Comparison of ENCODE assay signal across 13 cellular contexts in genomic region chr2:26850002-26850431, GRCh38. TPM values are rescaled to one million over a fixed set of nuclear protein-coding genes. Genes with fewer than 3 reads are reported as not detected.
A peak's percentile ranks its signal among the peaks of the same experiment; 100 is the strongest.
DNase-seq lines count a peak whose midpoint lies in the region; ATAC-seq lines count a peak whose summit lies in the region.
"Had no signal": no experiment of that assay in that cellular context is flagged by ENCODE, and none has a peak within 500 bp of the region (broad histone marks: within the 10 kb centered on the region; RNA-seq: fewer than 3 reads in every experiment).

No MANE protein-coding gene starts in this region.

- POLR2A ChIA-PET in activated CD4-positive, alpha-beta T cell treated with anti-CD3 and anti-CD28 coated beads, Interleukin-2, amount 10 ng/mL, durations not matched to agents 7 days and 5 days (lab: Charles Lee), result no interaction called here
- POLR2A ChIA-PET in activated CD4-positive, alpha-beta T cell treated with anti-CD3 and anti-CD28 coated beads for 36 hours (lab: Charles Lee), result interaction anchor here (0.6 kb wide), 2 partner anchors 83 to 441 kb away, joined by 3 to 5 read pairs; no protein-coding TSS in a partner anchor

- H3K27me3 Mint-ChIP-seq in activated CD4-positive, alpha-beta T cell treated with anti-CD3 and anti-CD28 coated beads, Interleukin-2, amount 10 ng/mL, durations not matched to agents 7 days and 5 days, result peaks cover 61% of the 10 kb centered on the region
- H3K27me3 Mint-ChIP-seq in activated CD4-positive, alpha-beta T cell treated with anti-CD3 and anti-CD28 coated beads for 36 hours, result peaks cover 49% of the 10 kb centered on the region

- no peaks in the 10 kb centered on the region for H3K36me3 ChIP-seq in iPS DF 6.9 (ENCODE audit: control insufficient read depth, insufficient read depth, low read length)
- H3K36me3 ChIP-seq: SJCRH30 had no signal

- H3K9me3 Mint-ChIP-seq in activated CD4-positive, alpha-beta T cell treated with anti-CD3 and anti-CD28 coated beads, Interleukin-2, amount 10 ng/mL, durations not matched to agents 7 days and 5 days, result no peaks in the 10 kb centered on the region
- no peaks in the 10 kb centered on the region for H3K9me3 Mint-ChIP-seq in activated CD4-positive, alpha-beta T cell treated with anti-CD3 and anti-CD28 coated beads for 36 hours (ENCODE audit: low read depth)
- H3K9me3 Mint-ChIP-seq: activated T-helper 2 cell treated with anti-CD3 and anti-CD28 coated beads, Interferon-gamma antibody, Interleukin-2, Interleukin-4, amounts not matched to agents 10 μg/mL and 5 μg/mL and 100 μg/mL, durations not matched to agents 14 hours and 24 hours and 36 hours had no signal

- peak overlapping the region; percentile 16; the same call in 1 of the 2 replicates for H3K4me3 ChIP-seq in iPS DF 6.9 (ENCODE audit: low read length)
- H3K4me3 ChIP-seq: SJCRH30 had no signal

- no peak for ATAC-seq in activated CD4-positive, alpha-beta T cell treated with anti-CD3 and anti-CD28 coated beads for 36 hours
- no peak for ATAC-seq in HG03039 (IDR thresholded peaks at IDR 0.05; ENCODE audit: unreplicated experiment)
- ATAC-seq: activated CD4-positive, CD25-positive, alpha-beta regulatory T cell treated with anti-CD3 and anti-CD28 coated beads, Interleukin-2, amount 50 U/mL, for 24 hours had no signal

- no CpG with 5 or more reads among the region's 25 CpGs for WGBS in iPS DF 6.9 (ENCODE audit: insufficient coverage, insufficient read length)

- intact Hi-C loops in activated CD4-positive, alpha-beta T cell treated with anti-CD3 and anti-CD28 coated beads for 36 hours (cut with DNase I, micrococcal nuclease), result no loop called here

- H3K27me3 ChIP-seq in iPS DF 6.9 (ENCODE audit: control insufficient read depth, insufficient read depth, low read length), result peaks cover 41% of the 10 kb centered on the region

- no peak overlapping the region for H3K27ac Mint-ChIP-seq in activated CD4-positive, alpha-beta T cell treated with anti-CD3 and anti-CD28 coated beads, Interleukin-2, amount 10 ng/mL, durations not matched to agents 7 days and 5 days
- no peak overlapping the region for H3K27ac Mint-ChIP-seq in activated CD4-positive, alpha-beta T cell treated with anti-CD3 and anti-CD28 coated beads for 36 hours
- H3K27ac Mint-ChIP-seq: activated T-helper 2 cell treated with anti-CD3 and anti-CD28 coated beads, Interferon-gamma antibody, Interleukin-2, Interleukin-4, amounts not matched to agents 10 μg/mL and 5 μg/mL and 100 μg/mL, durations not matched to agents 14 hours and 24 hours and 36 hours had no signal

- peak overlapping the region; percentile 16 for H3K4me3 Mint-ChIP-seq in activated CD4-positive, alpha-beta T cell treated with anti-CD3 and anti-CD28 coated beads, Interleukin-2, amount 10 ng/mL, durations not matched to agents 7 days and 5 days
- no peak overlapping the region for H3K4me3 Mint-ChIP-seq in activated CD4-positive, alpha-beta T cell treated with anti-CD3 and anti-CD28 coated beads for 36 hours

- CTCF ChIA-PET in activated CD4-positive, alpha-beta T cell treated with anti-CD3 and anti-CD28 coated beads, Interleukin-2, amount 10 ng/mL, durations not matched to agents 7 days and 5 days (lab: Charles Lee), result interaction anchor here (0.6 kb wide), 1 partner anchor 833 kb away, joined by 3 read pairs; no protein-coding TSS in a partner anchor
- CTCF ChIA-PET in activated CD4-positive, alpha-beta T cell treated with anti-CD3 and anti-CD28 coated beads for 36 hours (lab: Charles Lee), result interaction anchor here (0.9 kb wide), 1 partner anchor 93 kb away, joined by 5 read pairs; no protein-coding TSS in a partner anchor

- H3K9me3 ChIP-seq in iPS DF 6.9 (ENCODE audit: control insufficient read depth, insufficient read depth, low read length), result no peaks in the 10 kb centered on the region
- H3K9me3 ChIP-seq: SJCRH30 had no signal

- H3K4me1 Mint-ChIP-seq in activated CD4-positive, alpha-beta T cell treated with anti-CD3 and anti-CD28 coated beads, Interleukin-2, amount 10 ng/mL, durations not matched to agents 7 days and 5 days, result peaks cover 12% of the 10 kb centered on the region
- H3K4me1 Mint-ChIP-seq in activated CD4-positive, alpha-beta T cell treated with anti-CD3 and anti-CD28 coated beads for 36 hours, result peaks cover 11% of the 10 kb centered on the region

- no peaks in the 10 kb centered on the region; the same call in 1 of the 2 replicates for H3K4me1 ChIP-seq in iPS DF 6.9 (ENCODE audit: control insufficient read depth, insufficient read depth, low read length)

- H3K27ac ChIP-seq in iPS DF 6.9 (ENCODE audit: low read length), result no peak overlapping the region
- H3K27ac ChIP-seq: SJCRH30 had no signal

- DNase-seq in activated CD4-positive, alpha-beta T cell treated with anti-CD3 and anti-CD28 coated beads, Interleukin-2, amount 10 ng/mL, durations not matched to agents 7 days and 5 days, result no peak
- no peak for DNase-seq in activated CD4-positive, alpha-beta T cell treated with anti-CD3 and anti-CD28 coated beads for 36 hours
- DNase-seq in NCI-H748 (lab: John Stamatoyannopoulos, UW; ENCODE audit: unreplicated experiment) (peak; percentile 73), iPS DF 6.9 (ENCODE audit: low read depth, low spot score) (no peak), retina (peak; percentile 81), Kasumi-1 (lab: John Stamatoyannopoulos, UW) (no peak), NCI-H446 treated with DMSO at 0.1 percent for 48 hours (lab: John Stamatoyannopoulos, UW) (no peak)
- DNase-seq: GDM1, SJCRH30 had no signal

- H3K36me3 Mint-ChIP-seq in activated CD4-positive, alpha-beta T cell treated with anti-CD3 and anti-CD28 coated beads, Interleukin-2, amount 10 ng/mL, durations not matched to agents 7 days and 5 days (ENCODE audit: low read depth), result no peaks in the 10 kb centered on the region
- no peaks in the 10 kb centered on the region for H3K36me3 Mint-ChIP-seq in activated CD4-positive, alpha-beta T cell treated with anti-CD3 and anti-CD28 coated beads for 36 hours (ENCODE audit: low read depth)

RNA-seq across cellular contexts. Expression of gene DPYSL5, which starts 2.1 kb away (rescaled TPM):
- total RNA-seq in activated CD4-positive, alpha-beta T cell treated with anti-CD3 and anti-CD28 coated beads, Interleukin-2, amount 10 ng/mL, durations not matched to agents 7 days and 5 days, result not detected
- total RNA-seq in activated CD4-positive, alpha-beta T cell treated with anti-CD3 and anti-CD28 coated beads for 36 hours, result under 1 TPM; 0.07 to 0.09 TPM
- total RNA-seq: activated T-helper 2 cell treated with anti-CD3 and anti-CD28 coated beads, Interferon-gamma antibody, Interleukin-2, Interleukin-4, amounts not matched to agents 10 μg/mL and 5 μg/mL and 100 μg/mL, durations not matched to agents 14 hours and 24 hours and 36 hours; M059J had no signal

Comparison
In these comparisons a context has a peak if more than half of its experiments do, and no peak if none do; other contexts are left out.
1. DNase-seq: peak in NCI-H748 (single experiment) and retina (single experiment); none in activated CD4-positive, alpha-beta T cell treated with anti-CD3 and anti-CD28 coated beads, Interleukin-2, amount 10 ng/mL, durations not matched to agents 7 days and 5 days (single experiment), activated CD4-positive, alpha-beta T cell treated with anti-CD3 and anti-CD28 coated beads for 36 hours (single experiment), iPS DF 6.9 (single experiment), Kasumi-1 (0 of 2) and NCI-H446 treated with DMSO at 0.1 percent for 48 hours (single experiment).